Comparison of ENCODE assay signal across 11 cellular contexts in genomic region chr12:126663304-126664094, GRCh38.
A peak's percentile ranks its signal among the peaks of the same experiment; 100 is the strongest.
DNase-seq lines count a peak whose midpoint lies in the region; ATAC-seq and TF ChIP-seq lines count a peak whose summit lies in the region.
"Had no signal": no experiment of that assay in that cellular context is flagged by ENCODE, and none has a peak within 500 bp of the region (broad histone marks: within the 10 kb centered on the region; RNA-seq: fewer than 3 reads in every experiment).

No MANE protein-coding gene starts in this region.

- H3K9me3 Mint-ChIP-seq in WTC11 = peaks cover 92% of the 10 kb centered on the region

- no peak overlapping the region for H3K4me3 Mint-ChIP-seq in WTC11

- no peak overlapping the region for H3K4me3 ChIP-seq in Karpas-422 (ENCODE audit: low read length)
- H3K4me3 ChIP-seq: body of pancreas, suprapubic skin had no signal

- no peak overlapping the region for H2AFZ ChIP-seq in Karpas-422 (ENCODE audit: low read length)

- H3K4me1 Mint-ChIP-seq in WTC11 = no peaks in the 10 kb centered on the region

- peaks cover 19% of the 10 kb centered on the region for H3K27me3 Mint-ChIP-seq in WTC11 (ENCODE audit: low read depth)

- H3K36me3 ChIP-seq in Karpas-422 (ENCODE audit: insufficient read depth, low read length) = no peaks in the 10 kb centered on the region
- H3K36me3 ChIP-seq: suprapubic skin had no signal

- CTCF ChIA-PET in WTC11 (lab: Charles Lee) = no interaction called here

- no peaks in the 10 kb centered on the region for H3K27me3 ChIP-seq in Karpas-422 (ENCODE audit: low read length)
- H3K27me3 ChIP-seq: body of pancreas, suprapubic skin had no signal

- no peak overlapping the region for H3K27ac ChIP-seq in Karpas-422 (ENCODE audit: low read length)
- H3K27ac ChIP-seq: body of pancreas, suprapubic skin had no signal

- H3K4me2 ChIP-seq in Karpas-422 (ENCODE audit: low read depth, low read length, poor library complexity, severe bottlenecking) = no peak overlapping the region

- POLR2A ChIA-PET in WTC11 (lab: Charles Lee) = no interaction called here

- ATAC-seq in WTC11 = peak; percentile 41; the same call in 1 of the 2 replicates
- ATAC-seq in GM19035 (IDR thresholded peaks at IDR 0.05; ENCODE audit: unreplicated experiment) = no peak
- ATAC-seq: body of pancreas had no signal

- no peak overlapping the region for H3K9ac ChIP-seq in Karpas-422 (ENCODE audit: low read length)

- no peak overlapping the region for H3K27ac Mint-ChIP-seq in WTC11

- H3K36me3 Mint-ChIP-seq in WTC11 = peaks cover 83% of the 10 kb centered on the region

- no peak for TF ChIP-seq CTCF in WTC11 (IDR thresholded peaks at IDR 0.05)

- DNase-seq in NCI-H2029 (lab: John Stamatoyannopoulos, UW) (peak; percentile 16), NCI-H2029 treated with DMSO at 0.1 percent for 48 hours (lab: John Stamatoyannopoulos, UW) (no peak), Karpas-422 (peak; percentile 69), WTC11 (ENCODE audit: low spot score) (no peak), mucosa of gallbladder (ENCODE audit: low spot score) (peak; percentile 11), GM19238 (ENCODE audit: insufficient read length, low spot score) (no peak)
- no peak for DNase-seq in activated CD8-positive, alpha-beta memory T cell treated with anti-CD3 and anti-CD28 coated beads, Interleukin-2, amount 50 U/mL, for 48 hours
- DNase-seq: nucleus accumbens had no signal

- no peaks in the 10 kb centered on the region for H3K4me1 ChIP-seq in Karpas-422 (ENCODE audit: low read length)
- H3K4me1 ChIP-seq: body of pancreas, suprapubic skin had no signal

- no peaks in the 10 kb centered on the region for H3K9me2 ChIP-seq in Karpas-422 (replicated peaks; ENCODE audit: insufficient read depth, low read length)

- H3K9me3 ChIP-seq in Karpas-422 (ENCODE audit: low read length) = peaks cover 21% of the 10 kb centered on the region

- H4K20me1 ChIP-seq in Karpas-422 (ENCODE audit: insufficient read depth, low read depth, low read length) = no peaks in the 10 kb centered on the region

- no peaks in the 10 kb centered on the region for H3K79me2 ChIP-seq in Karpas-422 (ENCODE audit: low read length)

TF ChIP-seq in WTC11, 78 proteins besides CTCF, POLR2A, EP300 and RAD21:
- TF ChIP-seq MAX (CRISPR knock-in tag; IDR thresholded peaks at IDR 0.05) (no peak), ZBTB43 (CRISPR knock-in tag; IDR thresholded peaks at IDR 0.05) (no peak), JUN (CRISPR knock-in tag; IDR thresholded peaks at IDR 0.05) (no peak), FOXJ3 (CRISPR knock-in tag; IDR thresholded peaks at IDR 0.05; ENCODE audit: borderline replicate concordance) (no peak), GABPB1 (CRISPR knock-in tag; IDR thresholded peaks at IDR 0.05) (no peak), E2F4 (CRISPR knock-in tag; IDR thresholded peaks at IDR 0.05; ENCODE audit: borderline replicate concordance, low read depth) (no peak), STAT6 (CRISPR knock-in tag; conservative IDR thresholded peaks at IDR 0.05; ENCODE audit: low read depth) (no peak), ZNF121 (CRISPR knock-in tag; IDR thresholded peaks at IDR 0.05) (no peak), OVOL2 (CRISPR knock-in tag; IDR thresholded peaks at IDR 0.05; ENCODE audit: borderline replicate concordance) (no peak), E2F5 (CRISPR knock-in tag; IDR thresholded peaks at IDR 0.05) (no peak), SMAD4 (CRISPR knock-in tag; IDR thresholded peaks at IDR 0.05) (no peak), ZNF416 (CRISPR knock-in tag; IDR thresholded peaks at IDR 0.05) (no peak), HMGXB4 (CRISPR knock-in tag; IDR thresholded peaks at IDR 0.05) (no peak), ZNF138 (CRISPR knock-in tag; conservative IDR thresholded peaks at IDR 0.05) (no peak), ZNF512 (CRISPR knock-in tag; IDR thresholded peaks at IDR 0.05; ENCODE audit: borderline replicate concordance) (no peak), KAT7 (CRISPR knock-in tag; IDR thresholded peaks at IDR 0.05; ENCODE audit: borderline replicate concordance) (no peak), RELA (CRISPR knock-in tag; IDR thresholded peaks at IDR 0.05; ENCODE audit: borderline replicate concordance) (no peak)
TF ChIP-seq in WTC11: peak in this region for 0.

Comparison
In these comparisons a context has a peak if more than half of its experiments do, and no peak if none do; other contexts are left out.
1. DNase-seq: peak in NCI-H2029 (single experiment), Karpas-422 (single experiment) and mucosa of gallbladder (single experiment); none in NCI-H2029 treated with DMSO at 0.1 percent for 48 hours (single experiment), WTC11 (single experiment), GM19238 (single experiment) and activated CD8-positive, alpha-beta memory T cell treated with anti-CD3 and anti-CD28 coated beads, Interleukin-2, amount 50 U/mL, for 48 hours (single experiment).